In genomic region chr17:29591737-29592624, GRCh38 we compare ENCODE assay signal across 1 cellular context.
TF ChIP-seq lines count a peak whose summit lies in the region.

No MANE protein-coding gene starts in this region.

TF ChIP-seq in HepG2, 621 proteins besides CTCF, POLR2A, EP300 and RAD21 (continued from another document and continues in another):
- TF ChIP-seq DMTF1 (CRISPR knock-in tag; IDR thresholded peaks at IDR 0.05) (no peak), ZNF589 (CRISPR knock-in tag; conservative IDR thresholded peaks at IDR 0.05) (no peak), CCAR2 (optimal IDR thresholded peaks at IDR 0.05; ENCODE audit: low read depth, low read length) (no peak), DNMT3B (CRISPR knock-in tag; conservative IDR thresholded peaks at IDR 0.05) (no peak; the same call in 1 of the 2 replicates), HOXD1 (CRISPR knock-in tag; IDR thresholded peaks at IDR 0.05) (0 out of 2 replicates have a peak, but pooled peaks have one; percentile 62), RNF219 (CRISPR knock-in tag; IDR thresholded peaks at IDR 0.05) (no peak), NFIC (IDR thresholded peaks at IDR 0.05; ENCODE audit: low read length) (no peak), PHB2 (IDR thresholded peaks at IDR 0.05; ENCODE audit: partially characterized antibody) (no peak), ZNF646 (CRISPR knock-in tag; IDR thresholded peaks at IDR 0.05) (no peak), ZNF180 (CRISPR knock-in tag; IDR thresholded peaks at IDR 0.05; ENCODE audit: borderline replicate concordance, low read depth) (no peak), PHF8 (CRISPR knock-in tag; IDR thresholded peaks at IDR 0.05) (no peak; the same call in 1 of the 2 replicates), NFYC (CRISPR knock-in tag; IDR thresholded peaks at IDR 0.05) (no peak), GRHL1 (CRISPR knock-in tag; conservative IDR thresholded peaks at IDR 0.05) (no peak), TOPORS (CRISPR knock-in tag; IDR thresholded peaks at IDR 0.05) (0 out of 2 replicates have a peak, but pooled peaks have one; percentile 15), SMARCC2 (IDR thresholded peaks at IDR 0.05) (no peak), ARID2 (CRISPR knock-in tag; IDR thresholded peaks at IDR 0.05; ENCODE audit: borderline replicate concordance) (0 out of 2 replicates have a peak, but pooled peaks have one; percentile 10), FOXP4 (CRISPR knock-in tag; IDR thresholded peaks at IDR 0.05) (peak; percentile 36; the same call in 1 of the 2 replicates), ZNF576 (CRISPR knock-in tag; IDR thresholded peaks at IDR 0.05) (no peak), NFKB2 (CRISPR knock-in tag; IDR thresholded peaks at IDR 0.05; ENCODE audit: borderline replicate concordance) (0 out of 2 replicates have a peak, but pooled peaks have one; percentile 25), RARA (CRISPR knock-in tag; IDR thresholded peaks at IDR 0.05) (no peak), ZNF569 (CRISPR knock-in tag; IDR thresholded peaks at IDR 0.05; ENCODE audit: borderline replicate concordance) (no peak), ZFX (CRISPR knock-in tag; IDR thresholded peaks at IDR 0.05; ENCODE audit: low read depth) (peak; percentile 61), GABPA (IDR thresholded peaks at IDR 0.05; ENCODE audit: low read depth, low read length) (no peak), GABPA (CRISPR knock-in tag; IDR thresholded peaks at IDR 0.05; ENCODE audit: low read depth) (no peak; the same call in 1 of the 2 replicates), ZNF800 (CRISPR knock-in tag; IDR thresholded peaks at IDR 0.05) (no peak), PREB (CRISPR knock-in tag; IDR thresholded peaks at IDR 0.05) (no peak), ZBTB7A (CRISPR knock-in tag; IDR thresholded peaks at IDR 0.05) (peak; percentile 77; the same call in 1 of the 2 replicates), BCL3 (CRISPR knock-in tag; IDR thresholded peaks at IDR 0.05) (no peak), LCORL (IDR thresholded peaks at IDR 0.05) (no peak), LCORL (CRISPR knock-in tag; IDR thresholded peaks at IDR 0.05) (peak; percentile 76; the same call in 1 of the 2 replicates), CREB1 (IDR thresholded peaks at IDR 0.05) (no peak), CREB1 (CRISPR knock-in tag; IDR thresholded peaks at IDR 0.05) (peak; percentile 45; the same call in 1 of the 2 replicates), GLI4 (CRISPR knock-in tag; IDR thresholded peaks at IDR 0.05; ENCODE audit: borderline replicate concordance) (no peak), TEAD3 (CRISPR knock-in tag; optimal IDR thresholded peaks at IDR 0.05; ENCODE audit: borderline replicate concordance) (peak; percentile 51), CHD2 (IDR thresholded peaks at IDR 0.05; ENCODE audit: low read depth, low read length) (no peak), STAT6 (CRISPR knock-in tag; IDR thresholded peaks at IDR 0.05; ENCODE audit: borderline replicate concordance) (0 out of 2 replicates have a peak, but pooled peaks have one; percentile 29)
